In the genomic region with DNA sequence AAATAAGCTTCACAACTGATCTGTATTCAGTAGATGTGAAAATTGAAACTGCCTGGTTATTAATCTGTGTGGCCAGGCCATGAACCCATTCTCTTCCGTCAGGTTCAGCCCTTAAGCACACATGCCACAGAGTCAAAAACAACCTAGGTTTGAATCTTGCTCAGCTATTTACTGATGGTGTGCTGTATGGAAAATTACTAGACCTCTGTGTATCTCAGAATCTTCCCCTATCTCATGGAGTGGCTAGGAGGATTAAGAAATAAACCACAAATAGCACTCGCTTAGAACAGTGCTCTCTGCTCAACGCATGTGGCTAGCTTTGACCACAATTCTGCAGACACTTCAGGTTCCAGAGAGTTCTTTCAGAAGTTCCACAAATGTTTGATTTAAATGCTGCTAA, we compare ENCODE assay signal across 9 cellular contexts.
A peak's percentile ranks its signal among the peaks of the same experiment; 100 is the strongest.
DNase-seq lines count a peak whose midpoint lies in the region; ATAC-seq, FAIRE-seq and TF ChIP-seq lines count a peak whose summit lies in the region.
"Had no signal": no experiment of that assay in that cellular context is flagged by ENCODE, and none has a peak within 500 bp of the region (broad histone marks: within the 10 kb centered on the region; RNA-seq: fewer than 3 reads in every experiment).

No MANE protein-coding gene starts in this region.

- H4K20me1 ChIP-seq in BLaER1 treated with 17β-estradiol and CSF1 and Interleukin-3, amounts not matched to agents 10 nM and 100 nM, result no peaks in the 10 kb centered on the region

- peaks cover 5% of the 10 kb centered on the region for H3K9me3 Mint-ChIP-seq in activated naive CD8-positive, alpha-beta T cell treated with anti-CD3 and anti-CD28 coated beads, Interleukin-2, amount 50 U/mL, for 24 hours

- no peaks in the 10 kb centered on the region for H3K27me3 Mint-ChIP-seq in activated naive CD8-positive, alpha-beta T cell treated with anti-CD3 and anti-CD28 coated beads, Interleukin-2, amount 50 U/mL, for 24 hours

- H3K9ac ChIP-seq in BLaER1 treated with 17β-estradiol and CSF1 and Interleukin-3, amounts not matched to agents 10 nM and 100 nM, result peak overlapping the region in 8 of 11 experiments; percentile 4 to 50 (median 36); a peak in 8 of 22 replicates

- H3K36me3 Mint-ChIP-seq in activated naive CD8-positive, alpha-beta T cell treated with anti-CD3 and anti-CD28 coated beads, Interleukin-2, amount 50 U/mL, for 24 hours (ENCODE audit: low read depth), result peaks cover 3% of the 10 kb centered on the region

- H3K27me3 ChIP-seq in BLaER1 treated with 17β-estradiol and CSF1 and Interleukin-3, amounts not matched to agents 10 nM and 100 nM, result no peaks in the 10 kb centered on the region
- H3K27me3 ChIP-seq in ovary (no peaks in the 10 kb centered on the region), foreskin keratinocyte (no peaks in the 10 kb centered on the region)

- TF ChIP-seq POLR2A in ovary (IDR thresholded peaks at IDR 0.05), result no peak

- peaks cover 26 to 61% (median 39%) of the 10 kb centered on the region in 10 experiments for H3K4me1 ChIP-seq in BLaER1 treated with 17β-estradiol and CSF1 and Interleukin-3, amounts not matched to agents 10 nM and 100 nM
- H3K4me1 ChIP-seq in ovary (ENCODE audit: insufficient read depth) (peaks cover 5% of the 10 kb centered on the region), foreskin keratinocyte (no peaks in the 10 kb centered on the region)

- H3K27ac ChIP-seq in BLaER1 treated with 17β-estradiol and CSF1 and Interleukin-3, amounts not matched to agents 10 nM and 100 nM, result peak overlapping the region; percentile 2 to 77 (median 70); a peak in 21 of 22 replicates
- H3K27ac ChIP-seq in ovary, result no peak overlapping the region
- no peak overlapping the region for H3K27ac ChIP-seq in foreskin keratinocyte

- FAIRE-seq in D721Med (lab: Jason Lieb, UNC), result no peak

- H3K4me2 ChIP-seq in BLaER1 treated with 17β-estradiol and CSF1 and Interleukin-3, amounts not matched to agents 10 nM and 100 nM, result peak overlapping the region; percentile 51 to 81 (median 67)

- peaks cover 0 to 18% (median 6%) of the 10 kb centered on the region in 11 experiments; a peak in 9 of 22 replicates for H3K9me3 ChIP-seq in BLaER1 treated with 17β-estradiol and CSF1 and Interleukin-3, amounts not matched to agents 10 nM and 100 nM (replicated peaks in 1 of 11)
- no peaks in the 10 kb centered on the region for H3K9me3 ChIP-seq in ovary

- H3K4me1 Mint-ChIP-seq in activated naive CD8-positive, alpha-beta T cell treated with anti-CD3 and anti-CD28 coated beads, Interleukin-2, amount 50 U/mL, for 24 hours, result peaks cover 73% of the 10 kb centered on the region

- no peak overlapping the region for H3K4me3 Mint-ChIP-seq in activated naive CD8-positive, alpha-beta T cell treated with anti-CD3 and anti-CD28 coated beads, Interleukin-2, amount 50 U/mL, for 24 hours
- H3K4me3 Mint-ChIP-seq: neural crest cell had no signal

- 70 to 75% (median 75%) methylated on average over 3 of the region's 3 CpGs for WGBS in ovary, 3 donors

- no peak for TF ChIP-seq CTCF in ovary (IDR thresholded peaks at IDR 0.05)
- TF ChIP-seq CTCF in foreskin keratinocyte (conservative IDR thresholded peaks at IDR 0.05), result no peak
- no peak for TF ChIP-seq CTCF in D721Med (IDR thresholded peaks at IDR 0.05; ENCODE audit: insufficient read depth, missing control alignments)

- no peak overlapping the region for H3K4me3 ChIP-seq in BLaER1 treated with 17β-estradiol and CSF1 and Interleukin-3, amounts not matched to agents 10 nM and 100 nM
- H3K4me3 ChIP-seq in ovary, result no peak overlapping the region

- H3K27ac Mint-ChIP-seq in activated naive CD8-positive, alpha-beta T cell treated with anti-CD3 and anti-CD28 coated beads, Interleukin-2, amount 50 U/mL, for 24 hours, result peak overlapping the region; percentile 68

- DNase-seq in activated naive CD8-positive, alpha-beta T cell treated with anti-CD3 and anti-CD28 coated beads, Interleukin-2, amount 50 U/mL, for 24 hours, result no peak
- no peak for DNase-seq in NCI-H128 (lab: John Stamatoyannopoulos, UW; ENCODE audit: unreplicated experiment)
- DNase-seq in ovary, result no peak
- no peak for DNase-seq in foreskin keratinocyte
- no peak for DNase-seq in D721Med (ENCODE audit: insufficient read length, low spot score)

- intact Hi-C loops in ovary (cut with DNase I), result no loop called here

- no peak for TF ChIP-seq EP300 in ovary (IDR thresholded peaks at IDR 0.05)

- ATAC-seq in GM19467 (IDR thresholded peaks at IDR 0.05; ENCODE audit: unreplicated experiment), result peak; percentile 59
- peak; percentile 73 for ATAC-seq in HG03469 (IDR thresholded peaks at IDR 0.05; ENCODE audit: unreplicated experiment)
- peak; percentile 84 for ATAC-seq in activated naive CD8-positive, alpha-beta T cell treated with anti-CD3 and anti-CD28 coated beads, Interleukin-2, amount 50 U/mL, for 24 hours
- no peak for ATAC-seq in foreskin keratinocyte

- no peaks in the 10 kb centered on the region for H3K36me3 ChIP-seq in BLaER1 treated with 17β-estradiol and CSF1 and Interleukin-3, amounts not matched to agents 10 nM and 100 nM
- H3K36me3 ChIP-seq in ovary, result no peaks in the 10 kb centered on the region

Comparison
In these comparisons a context has a peak if more than half of its experiments do, and no peak if none do; other contexts are left out.
1. H3K27ac ChIP-seq: peak in BLaER1 treated with 17β-estradiol and CSF1 and Interleukin-3, amounts not matched to agents 10 nM and 100 nM (11 of 11); none in ovary (0 of 2) and foreskin keratinocyte (single experiment).